2 cellular contexts compared by ENCODE assay signal in genomic region chr7:2680792-2681490, GRCh38.
TF ChIP-seq lines count a peak whose summit lies in the region.

No MANE protein-coding gene starts in this region.

TF ChIP-seq in A549, 52 proteins besides CTCF, POLR2A, EP300 and RAD21 (continued from another document):
- TF ChIP-seq CHD2 (IDR thresholded peaks at IDR 0.05; ENCODE audit: low read length, partially characterized antibody) (no peak), SMC3 (IDR thresholded peaks at IDR 0.05) (peak; percentile 85), PHF8 (IDR thresholded peaks at IDR 0.05; ENCODE audit: borderline replicate concordance, low read depth) (no peak), HMGXB4 (CRISPR knock-in tag; IDR thresholded peaks at IDR 0.05; ENCODE audit: borderline replicate concordance) (no peak), FOXS1 (CRISPR knock-in tag; IDR thresholded peaks at IDR 0.05) (no peak)

TF ChIP-seq in H1, 55 proteins besides CTCF, POLR2A, EP300 and RAD21 (continued from another document):
- TF ChIP-seq GABPA (IDR thresholded peaks at IDR 0.05; ENCODE audit: borderline replicate concordance, insufficient read depth, low read length) (peak; percentile 63; the same call in 1 of the 2 replicates), YY1 (IDR thresholded peaks at IDR 0.05; ENCODE audit: low read depth, low read length) (peak; percentile 69), RNF2 (IDR thresholded peaks at IDR 0.05; ENCODE audit: borderline replicate concordance, low read depth, low read length, missing control alignments, poor library complexity, severe bottlenecking) (no peak)
